Comparison of ENCODE assay signal across 22 cellular contexts in genomic region chr15:38826880-38827279, GRCh38.
A peak's percentile ranks its signal among the peaks of the same experiment; 100 is the strongest.
DNase-seq lines count a peak whose midpoint lies in the region; ATAC-seq, FAIRE-seq and TF ChIP-seq lines count a peak whose summit lies in the region.
"Had no signal": no experiment of that assay in that cellular context is flagged by ENCODE, and none has a peak within 500 bp of the region (broad histone marks: within the 10 kb centered on the region; RNA-seq: fewer than 3 reads in every experiment).

No MANE protein-coding gene starts in this region.

- TF ChIP-seq CTCF in HFFc6 (IDR thresholded peaks at IDR 0.05) (no peak), astrocyte (IDR thresholded peaks at IDR 0.05; ENCODE audit: insufficient read depth, low read depth, low read length) (no peak)

- WGBS in mesenchymal stem cell: 92% methylated on average over 2 of the region's 2 CpGs

- H2BK12ac ChIP-seq in mesenchymal stem cell (ENCODE audit: low read length in 2 of 2): peak overlapping the region in 1 of 2 experiments; percentile 33

- DNase-seq in HFFc6 (no peak), astrocyte (ENCODE audit: low read depth) (no peak), fibroblast of gingiva (ENCODE audit: low read depth) (peak; percentile 35), mesenchymal stem cell (no peak)
- DNase-seq in natural killer cell treated with Interleukin-12 subunit alpha and Interleukin-12 subunit beta and Interleukin-15 and Interleukin-18, amount 100 ng/mL, for 72 hours (ENCODE audit: low spot score): no peak
- DNase-seq: CD8-positive, alpha-beta T cell; COR-L47; DMS 273 treated with DMSO at 0.1 percent for 48 hours; DMS53; DND-41; H9; KG1 had no signal

- H2BK120ac ChIP-seq in mesenchymal stem cell (ENCODE audit: low read depth, low read length): no peak overlapping the region

- peaks cover 9% of the 10 kb centered on the region for H3K4me1 ChIP-seq in astrocyte (ENCODE audit: insufficient read depth, low read length)
- no peaks in the 10 kb centered on the region for H3K4me1 ChIP-seq in mesenchymal stem cell (ENCODE audit: control insufficient read depth, insufficient read depth, low read depth, low read length)
- H3K4me1 ChIP-seq: A549, BLaER1 had no signal

- no peak overlapping the region for H3K4me3 ChIP-seq in astrocyte (ENCODE audit: insufficient read depth, low read depth, low read length)
- no peak overlapping the region for H3K4me3 ChIP-seq in mesenchymal stem cell (ENCODE audit: insufficient read depth in 1 of 2, low read depth in 1 of 2, low read length in 2 of 2)
- H3K4me3 ChIP-seq: A549, BLaER1 had no signal

- H3K14ac ChIP-seq in mesenchymal stem cell (ENCODE audit: low read length in 2 of 2): no peak overlapping the region

- H3K27ac Mint-ChIP-seq in HFFc6 (peak overlapping the region; percentile 45; the same call in 1 of the 2 replicates), astrocyte (ENCODE audit: unreplicated experiment) (no peak overlapping the region)
- H3K27ac Mint-ChIP-seq in natural killer cell treated with Interleukin-12 subunit alpha and Interleukin-12 subunit beta and Interleukin-15 and Interleukin-18, amount 100 ng/mL, for 72 hours: no peak overlapping the region
- H3K27ac Mint-ChIP-seq: CD8-positive, alpha-beta T cell; H9 had no signal

- no peak overlapping the region for H3K27ac ChIP-seq in astrocyte (ENCODE audit: low read depth, low read length)
- no peak overlapping the region for H3K27ac ChIP-seq in mesenchymal stem cell (ENCODE audit: low read length, poor library complexity, severe bottlenecking)
- H3K27ac ChIP-seq: A549, BLaER1, HL-60 had no signal

- H2AFZ ChIP-seq in astrocyte (ENCODE audit: low read depth, low read length): no peak overlapping the region
- H2AFZ ChIP-seq in mesenchymal stem cell (ENCODE audit: low read depth, low read length): no peak overlapping the region

- H3K27me3 Mint-ChIP-seq in HFFc6 (ENCODE audit: insufficient read depth) (no peaks in the 10 kb centered on the region; the same call in 1 of the 2 replicates), astrocyte (ENCODE audit: low read depth, unreplicated experiment) (no peaks in the 10 kb centered on the region)
- peaks cover 23% of the 10 kb centered on the region in 2 donors for H3K27me3 Mint-ChIP-seq in natural killer cell treated with Interleukin-12 subunit alpha and Interleukin-12 subunit beta and Interleukin-15 and Interleukin-18, amount 100 ng/mL, for 72 hours

- H3K9me3 ChIP-seq in astrocyte (ENCODE audit: insufficient read depth, low read depth, low read length) (no peaks in the 10 kb centered on the region), mesenchymal stem cell (ENCODE audit: control insufficient read depth, low read length) (no peaks in the 10 kb centered on the region)
- H3K9me3 ChIP-seq: A549, BLaER1 had no signal

- H3K9ac ChIP-seq in astrocyte (ENCODE audit: low read length) (no peak overlapping the region), mesenchymal stem cell (ENCODE audit: low read length) (no peak overlapping the region)
- H3K9ac ChIP-seq: BLaER1 had no signal

- H4K91ac ChIP-seq in mesenchymal stem cell (ENCODE audit: low read length): no peak overlapping the region

- no peaks in the 10 kb centered on the region for H4K20me1 ChIP-seq in astrocyte (ENCODE audit: insufficient read depth, low read length)
- H4K20me1 ChIP-seq: BLaER1 had no signal

- H2BK5ac ChIP-seq in mesenchymal stem cell (ENCODE audit: low read depth, low read length, poor library complexity, severe bottlenecking): no peak overlapping the region

- H3K27me3 ChIP-seq in astrocyte (ENCODE audit: insufficient read depth, low read length) (no peaks in the 10 kb centered on the region), mesenchymal stem cell (ENCODE audit: control insufficient read depth in 1 of 2, insufficient read depth in 1 of 2, low read length in 2 of 2) (no peaks in the 10 kb centered on the region)
- H3K27me3 ChIP-seq: BLaER1 had no signal

- H3K4ac ChIP-seq in mesenchymal stem cell (ENCODE audit: low read depth in 1 of 2, low read length in 2 of 2): no peak overlapping the region

- no peak overlapping the region for H3K23ac ChIP-seq in mesenchymal stem cell (ENCODE audit: low read length in 2 of 2)

- H3K4me3 Mint-ChIP-seq in HFFc6 (no peak overlapping the region), astrocyte (ENCODE audit: unreplicated experiment) (no peak overlapping the region)
- no peak overlapping the region for H3K4me3 Mint-ChIP-seq in natural killer cell treated with Interleukin-12 subunit alpha and Interleukin-12 subunit beta and Interleukin-15 and Interleukin-18, amount 100 ng/mL, for 72 hours
- H3K4me3 Mint-ChIP-seq: CD8-positive, alpha-beta T cell; H9 had no signal

- no peak overlapping the region for H4K8ac ChIP-seq in mesenchymal stem cell (ENCODE audit: low read length)

- peaks cover 37% of the 10 kb centered on the region for H3K4me1 Mint-ChIP-seq in HFFc6 (ENCODE audit: low read depth)
- peaks cover 8% of the 10 kb centered on the region for H3K4me1 Mint-ChIP-seq in astrocyte (ENCODE audit: low read depth, unreplicated experiment)
- H3K4me1 Mint-ChIP-seq in natural killer cell treated with Interleukin-12 subunit alpha and Interleukin-12 subunit beta and Interleukin-15 and Interleukin-18, amount 100 ng/mL, for 72 hours (ENCODE audit: low read depth in 2 of 2): no peaks in the 10 kb centered on the region

- no peak for ATAC-seq in HG03354 (IDR thresholded peaks at IDR 0.05; ENCODE audit: poor library complexity, severe bottlenecking, unreplicated experiment)
- no peak for ATAC-seq in GM21576 (IDR thresholded peaks at IDR 0.05; ENCODE audit: unreplicated experiment)
- no peak for ATAC-seq in natural killer cell treated with Interleukin-12 subunit alpha and Interleukin-12 subunit beta and Interleukin-15 and Interleukin-18, amount 100 ng/mL, for 72 hours
- ATAC-seq in GM19452 (IDR thresholded peaks at IDR 0.05; ENCODE audit: unreplicated experiment): no peak
- ATAC-seq: A549; CD8-positive, alpha-beta T cell had no signal

- no peaks in the 10 kb centered on the region for H3K36me3 ChIP-seq in astrocyte (ENCODE audit: insufficient read depth, low read length)
- H3K36me3 ChIP-seq in mesenchymal stem cell (ENCODE audit: control insufficient read depth in 1 of 2, insufficient read depth in 2 of 2, low read depth in 1 of 2, low read length in 2 of 2): no peaks in the 10 kb centered on the region
- H3K36me3 ChIP-seq: BLaER1 had no signal

- peak; percentile 29 for FAIRE-seq in astrocyte (lab: Jason Lieb, UNC)
- FAIRE-seq: A549, G401.6, GM12891, GM19239, H1 had no signal

- H3K9me3 Mint-ChIP-seq in HFFc6 (peaks cover 9% of the 10 kb centered on the region), astrocyte (ENCODE audit: unreplicated experiment) (peaks cover 1% of the 10 kb centered on the region)
- no peaks in the 10 kb centered on the region for H3K9me3 Mint-ChIP-seq in natural killer cell treated with Interleukin-12 subunit alpha and Interleukin-12 subunit beta and Interleukin-15 and Interleukin-18, amount 100 ng/mL, for 72 hours
- H3K9me3 Mint-ChIP-seq: CD8-positive, alpha-beta T cell had no signal

- H3K4me2 ChIP-seq in astrocyte (ENCODE audit: low read length) (no peak overlapping the region), mesenchymal stem cell (ENCODE audit: low read length, poor library complexity, severe bottlenecking) (no peak overlapping the region)
- H3K4me2 ChIP-seq: A549, BLaER1 had no signal

- no peak overlapping the region for H3K18ac ChIP-seq in mesenchymal stem cell (ENCODE audit: low read depth in 1 of 2, low read length in 2 of 2)

- no peak overlapping the region for H2BK15ac ChIP-seq in mesenchymal stem cell (ENCODE audit: low read depth, poor library complexity, severe bottlenecking)

- peak overlapping the region; percentile 36 for H2AK5ac ChIP-seq in mesenchymal stem cell (ENCODE audit: low read length, severe bottlenecking)

- H3K36me3 Mint-ChIP-seq in HFFc6 (ENCODE audit: low read depth) (peaks cover 26% of the 10 kb centered on the region), astrocyte (ENCODE audit: low read depth, unreplicated experiment) (no peaks in the 10 kb centered on the region)
- H3K36me3 Mint-ChIP-seq in natural killer cell treated with Interleukin-12 subunit alpha and Interleukin-12 subunit beta and Interleukin-15 and Interleukin-18, amount 100 ng/mL, for 72 hours: no peaks in the 10 kb centered on the region
- H3K36me3 Mint-ChIP-seq: CD8-positive, alpha-beta T cell had no signal

- no peaks in the 10 kb centered on the region for H3K79me1 ChIP-seq in mesenchymal stem cell (replicated peaks; ENCODE audit: low read length, poor library complexity, severe bottlenecking)

- no peaks in the 10 kb centered on the region for H3K79me2 ChIP-seq in astrocyte (ENCODE audit: insufficient read depth, low read length)
